8 cellular contexts compared by ENCODE assay signal in genomic region chr16:31107465-31107867, GRCh38. TPM values are rescaled to one million over a fixed set of nuclear protein-coding genes. Genes with fewer than 3 reads are reported as not detected.
DNase-seq lines count a peak whose midpoint lies in the region; ATAC-seq and TF ChIP-seq lines count a peak whose summit lies in the region.

No MANE protein-coding gene starts in this region.

- CTCF ChIA-PET in activated CD4-positive, alpha-beta memory T cell treated with anti-CD3 and anti-CD28 coated beads for 36 hours (lab: Charles Lee) = interaction anchor here (1.0 to 1.9 kb wide), 3 partner anchors 10 to 353 kb away, joined by 3 to 6 read pairs (median 4); partner anchors contain the start of gene KAT8

- peak overlapping the region; percentile 80 for H3K4me3 Mint-ChIP-seq in activated CD4-positive, alpha-beta memory T cell treated with anti-CD3 and anti-CD28 coated beads for 36 hours

- peak overlapping the region; percentile 73 for H3K4me2 ChIP-seq in osteoblast (ENCODE audit: insufficient read depth, low read length)

- H3K36me3 ChIP-seq in osteoblast (ENCODE audit: insufficient read depth, low read length) (peaks cover 29% of the 10 kb centered on the region), esophagus squamous epithelium (peaks cover 17 to 34% (median 21%) of the 10 kb centered on the region in 3 donors)

- no peaks in the 10 kb centered on the region for H3K9me3 Mint-ChIP-seq in activated CD4-positive, alpha-beta memory T cell treated with anti-CD3 and anti-CD28 coated beads for 36 hours

- H3K27me3 Mint-ChIP-seq in activated CD4-positive, alpha-beta memory T cell treated with anti-CD3 and anti-CD28 coated beads for 36 hours = no peaks in the 10 kb centered on the region

- TF ChIP-seq CTCF in osteoblast (IDR thresholded peaks at IDR 0.05; ENCODE audit: extremely low read depth, low read depth, low read length) = no peak
- no peak for TF ChIP-seq CTCF in esophagus squamous epithelium (IDR thresholded peaks at IDR 0.05)

- H3K36me3 Mint-ChIP-seq in activated CD4-positive, alpha-beta memory T cell treated with anti-CD3 and anti-CD28 coated beads for 36 hours = peaks cover 12% of the 10 kb centered on the region

- peaks cover 15% of the 10 kb centered on the region for H3K4me1 ChIP-seq in osteoblast (ENCODE audit: insufficient read depth, low read length)
- peaks cover 18 to 57% (median 22%) of the 10 kb centered on the region in 3 donors for H3K4me1 ChIP-seq in esophagus squamous epithelium

- H3K4me3 ChIP-seq in osteoblast (ENCODE audit: insufficient read depth, low read length) = no peak overlapping the region
- no peak overlapping the region for H3K4me3 ChIP-seq in esophagus squamous epithelium

- no peak for TF ChIP-seq POLR2A in esophagus squamous epithelium (IDR thresholded peaks at IDR 0.05)

- 86 to 91% methylated on average over 5 to 6 of the region's 6 CpGs for WGBS in esophagus squamous epithelium, 2 donors

- H3K27ac ChIP-seq in osteoblast (ENCODE audit: low read depth, low read length) (no peak overlapping the region), esophagus squamous epithelium (peak overlapping the region in 2 of 4 donors; percentile 88 to 96)

- POLR2A ChIA-PET in activated CD4-positive, alpha-beta memory T cell treated with anti-CD3 and anti-CD28 coated beads for 36 hours (lab: Charles Lee) = interaction anchor here (1.3 to 2.7 kb wide), 3 partner anchors 10 to 72 kb away, joined by 3 to 9 read pairs (median 5); partner anchors contain the start of genes FUS and KAT8

- intact Hi-C loops in activated CD4-positive, alpha-beta memory T cell treated with anti-CD3 and anti-CD28 coated beads for 36 hours (cut with micrococcal nuclease) = loop anchor here (2.0 to 5.0 kb wide), 2 partner anchors 35 to 75 kb away; partner anchors contain the start of gene STX4
- intact Hi-C loops in esophagus squamous epithelium (cut with DNase I) = no loop called here

- peak overlapping the region; percentile 90 for H3K27ac Mint-ChIP-seq in activated CD4-positive, alpha-beta memory T cell treated with anti-CD3 and anti-CD28 coated beads for 36 hours

- peaks cover 19% of the 10 kb centered on the region for H3K79me2 ChIP-seq in osteoblast (ENCODE audit: insufficient read depth, low read length)

- H3K27me3 ChIP-seq in osteoblast (ENCODE audit: insufficient read depth, low read length) (no peaks in the 10 kb centered on the region), esophagus squamous epithelium (no peaks in the 10 kb centered on the region)

- no peaks in the 10 kb centered on the region for H3K9me3 ChIP-seq in osteoblast (ENCODE audit: low read depth, low read length)
- H3K9me3 ChIP-seq in esophagus squamous epithelium = no peaks in the 10 kb centered on the region

- H4K20me1 ChIP-seq in osteoblast (ENCODE audit: insufficient read depth, low read length) = peaks cover 3% of the 10 kb centered on the region

- peak; percentile 65 to 68 for ATAC-seq in activated CD4-positive, CD25-positive, alpha-beta regulatory T cell treated with anti-CD3 and anti-CD28 coated beads, Interleukin-2, amount 50 U/mL, for 24 hours
- ATAC-seq in HG02884 (IDR thresholded peaks at IDR 0.05; ENCODE audit: unreplicated experiment) = peak; percentile 53

- no peak for DNase-seq in activated CD4-positive, CD25-positive, alpha-beta regulatory T cell (lab: John Stamatoyannopoulos, UW)
- DNase-seq in activated CD4-positive, alpha-beta memory T cell treated with anti-CD3 and anti-CD28 coated beads for 36 hours = peak; percentile 76
- DNase-seq in osteoblast (ENCODE audit: insufficient read length, low spot score, missing footprints) (peak; percentile 50), H4 (ENCODE audit: low spot score) (no peak), esophagus squamous epithelium (lab: John Stamatoyannopoulos, UW) (no peak)
- DNase-seq in effector CD4-positive, alpha-beta T cell = no peak

- peak overlapping the region; percentile 79 for H2AFZ ChIP-seq in osteoblast (ENCODE audit: low read length)

- H3K4me1 Mint-ChIP-seq in activated CD4-positive, alpha-beta memory T cell treated with anti-CD3 and anti-CD28 coated beads for 36 hours (ENCODE audit: low read depth) = peaks cover 18% of the 10 kb centered on the region

RNA-seq across cellular contexts. Expression of gene BCKDK, which starts 0.7 kb away (rescaled TPM):
- 10 to 100 TPM; 38.5 to 40.5 TPM for total RNA-seq in activated CD4-positive, alpha-beta memory T cell treated with anti-CD3 and anti-CD28 coated beads for 36 hours
- total RNA-seq in osteoblast (25.9 and 30.0 TPM in 2 replicates), esophagus squamous epithelium (10 to 100 TPM; 26.6 to 39.8 (median 33.5) TPM)
- 32.7 and 38.6 TPM in 2 replicates for total RNA-seq in H4 (2014; rRNA removed; shearing (Covaris generic))

RNA-seq across cellular contexts. Expression of gene KAT8, which starts 10.0 kb away (rescaled TPM):
- total RNA-seq in activated CD4-positive, alpha-beta memory T cell treated with anti-CD3 and anti-CD28 coated beads for 36 hours = 10 to 100 TPM; 48.8 to 49.6 TPM
- 31.8 and 35.1 TPM in 2 replicates for total RNA-seq in osteoblast
- 37.9 and 40.8 TPM in 2 replicates for total RNA-seq in H4 (2014; rRNA removed; shearing (Covaris generic))
- 10 to 100 TPM; 25.7 to 57.2 (median 30.4) TPM for total RNA-seq in esophagus squamous epithelium

RNA-seq across cellular contexts. Expression of gene VKORC1, which starts 12.9 kb away (rescaled TPM):
- 10 to 100 TPM; 67.3 to 72.3 TPM for total RNA-seq in activated CD4-positive, alpha-beta memory T cell treated with anti-CD3 and anti-CD28 coated beads for 36 hours
- 132 and 147 TPM in 2 replicates for total RNA-seq in osteoblast
- total RNA-seq in H4 (2014; rRNA removed; shearing (Covaris generic)) = 75.1 and 81.7 TPM in 2 replicates
- 10 to 100 TPM; 27.6 to 56.6 (median 44.0) TPM for total RNA-seq in esophagus squamous epithelium

RNA-seq across cellular contexts. Expression of gene PRSS53, which starts 18.7 kb away (rescaled TPM):
- 1 to 10 TPM; 3.4 to 5.3 TPM for total RNA-seq in activated CD4-positive, alpha-beta memory T cell treated with anti-CD3 and anti-CD28 coated beads for 36 hours
- total RNA-seq in osteoblast = 2.7 and 2.9 TPM in 2 replicates
- total RNA-seq in H4 (2014; rRNA removed; shearing (Covaris generic)) = 0.14 and 0.31 TPM in 2 replicates
- total RNA-seq in esophagus squamous epithelium = 1 to 10 TPM in 3 of 4 donors, under 1 TPM in 1; 0.41 to 1.3 (median 1.1) TPM

RNA-seq across cellular contexts. Expression of gene PRSS8, which starts 28.1 kb away (rescaled TPM):
- total RNA-seq in activated CD4-positive, alpha-beta memory T cell treated with anti-CD3 and anti-CD28 coated beads for 36 hours = not detected
- not detected in 2 replicates for total RNA-seq in osteoblast
- total RNA-seq in H4 (2014; rRNA removed; shearing (Covaris generic)) = 0.04 TPM in 1 of 2 replicates, not detected in the other
- total RNA-seq in esophagus squamous epithelium = 100 to 1,000 TPM in 1 of 4 donors, 10 to 100 TPM in 3; 39.2 to 121 (median 49.2) TPM

Comparison
In these comparisons a context has a peak if more than half of its experiments do, and no peak if none do; other contexts are left out.
1. DNase-seq: peak in activated CD4-positive, alpha-beta memory T cell treated with anti-CD3 and anti-CD28 coated beads for 36 hours (single experiment) and osteoblast (single experiment); none in activated CD4-positive, CD25-positive, alpha-beta regulatory T cell (0 of 4), H4 (single experiment), esophagus squamous epithelium (single experiment) and effector CD4-positive, alpha-beta T cell (single experiment).